1 cellular context compared by ENCODE assay signal in the genomic region with DNA sequence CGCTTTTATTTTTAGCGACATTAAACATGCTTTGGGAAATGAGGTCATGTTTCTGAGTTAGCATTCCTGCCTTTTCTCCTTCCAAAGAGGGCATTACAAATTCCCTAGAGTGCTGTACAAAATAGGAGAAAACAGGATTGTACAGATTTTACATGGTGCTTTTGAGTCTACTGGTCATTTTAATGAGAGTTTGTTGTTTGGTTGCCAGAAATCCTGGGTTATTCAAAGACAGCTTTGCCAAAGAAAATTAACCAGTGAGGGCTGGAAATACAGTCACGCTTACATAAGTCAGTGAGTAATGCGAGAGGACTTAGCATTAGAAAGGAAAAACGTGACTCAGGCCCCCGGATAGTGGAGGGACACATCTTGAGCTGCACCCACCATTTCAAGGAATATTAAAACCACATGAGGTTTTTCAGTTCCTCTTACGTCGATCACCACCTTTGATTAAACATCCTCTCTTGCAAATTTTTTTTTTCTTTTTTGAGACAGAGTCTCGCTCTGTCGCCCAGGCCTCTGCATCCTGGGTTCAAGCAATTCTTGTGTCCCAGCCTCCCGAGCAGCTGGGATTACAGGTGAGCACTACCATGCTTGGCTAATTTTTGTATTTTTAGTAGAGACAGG.
TF ChIP-seq lines count a peak whose summit lies in the region.

No MANE protein-coding gene starts in this region.

TF ChIP-seq in GM12878, 131 proteins besides CTCF, POLR2A, EP300 and RAD21 (continued from another document and continues in another):
- TF ChIP-seq, protein P1, sequence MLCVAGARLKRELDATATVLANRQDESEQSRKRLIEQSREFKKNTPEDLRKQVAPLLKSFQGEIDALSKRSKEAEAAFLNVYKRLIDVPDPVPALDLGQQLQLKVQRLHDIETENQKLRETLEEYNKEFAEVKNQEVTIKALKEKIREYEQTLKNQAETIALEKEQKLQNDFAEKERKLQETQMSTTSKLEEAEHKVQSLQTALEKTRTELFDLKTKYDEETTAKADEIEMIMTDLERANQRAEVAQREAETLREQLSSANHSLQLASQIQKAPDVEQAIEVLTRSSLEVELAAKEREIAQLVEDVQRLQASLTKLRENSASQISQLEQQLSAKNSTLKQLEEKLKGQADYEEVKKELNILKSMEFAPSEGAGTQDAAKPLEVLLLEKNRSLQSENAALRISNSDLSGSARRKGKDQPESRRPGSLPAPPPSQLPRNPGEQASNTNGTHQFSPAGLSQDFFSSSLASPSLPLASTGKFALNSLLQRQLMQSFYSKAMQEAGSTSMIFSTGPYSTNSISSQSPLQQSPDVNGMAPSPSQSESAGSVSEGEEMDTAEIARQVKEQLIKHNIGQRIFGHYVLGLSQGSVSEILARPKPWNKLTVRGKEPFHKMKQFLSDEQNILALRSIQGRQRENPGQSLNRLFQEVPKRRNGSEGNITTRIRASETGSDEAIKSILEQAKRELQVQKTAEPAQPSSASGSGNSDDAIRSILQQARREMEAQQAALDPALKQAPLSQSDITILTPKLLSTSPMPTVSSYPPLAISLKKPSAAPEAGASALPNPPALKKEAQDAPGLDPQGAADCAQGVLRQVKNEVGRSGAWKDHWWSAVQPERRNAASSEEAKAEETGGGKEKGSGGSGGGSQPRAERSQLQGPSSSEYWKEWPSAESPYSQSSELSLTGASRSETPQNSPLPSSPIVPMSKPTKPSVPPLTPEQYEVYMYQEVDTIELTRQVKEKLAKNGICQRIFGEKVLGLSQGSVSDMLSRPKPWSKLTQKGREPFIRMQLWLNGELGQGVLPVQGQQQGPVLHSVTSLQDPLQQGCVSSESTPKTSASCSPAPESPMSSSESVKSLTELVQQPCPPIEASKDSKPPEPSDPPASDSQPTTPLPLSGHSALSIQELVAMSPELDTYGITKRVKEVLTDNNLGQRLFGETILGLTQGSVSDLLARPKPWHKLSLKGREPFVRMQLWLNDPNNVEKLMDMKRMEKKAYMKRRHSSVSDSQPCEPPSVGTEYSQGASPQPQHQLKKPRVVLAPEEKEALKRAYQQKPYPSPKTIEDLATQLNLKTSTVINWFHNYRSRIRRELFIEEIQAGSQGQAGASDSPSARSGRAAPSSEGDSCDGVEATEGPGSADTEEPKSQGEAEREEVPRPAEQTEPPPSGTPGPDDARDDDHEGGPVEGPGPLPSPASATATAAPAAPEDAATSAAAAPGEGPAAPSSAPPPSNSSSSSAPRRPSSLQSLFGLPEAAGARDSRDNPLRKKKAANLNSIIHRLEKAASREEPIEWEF (IDR thresholded peaks at IDR 0.05; ENCODE audit: insufficient replicate concordance, low read depth, low read length): no peak
- TF ChIP-seq ZNF207 (IDR thresholded peaks at IDR 0.05; ENCODE audit: borderline replicate concordance): no peak
- TF ChIP-seq SIX5 (IDR thresholded peaks at IDR 0.05; ENCODE audit: low read depth, low read length, severe bottlenecking): no peak
- no peak for TF ChIP-seq SREBF1 (IDR thresholded peaks at IDR 0.05; ENCODE audit: low read length)
- 0 out of 2 replicates have a peak, but pooled peaks have one; percentile 51 for TF ChIP-seq CBX5 (IDR thresholded peaks at IDR 0.05; ENCODE audit: low read depth)
- no peak for TF ChIP-seq NRF1 (conservative IDR thresholded peaks at IDR 0.05; ENCODE audit: low read depth, low read length)
- no peak for TF ChIP-seq PRDM15 (CRISPR knock-in tag; IDR thresholded peaks at IDR 0.05)
- peak; percentile 94 to 96 for TF ChIP-seq BHLHE40 (IDR thresholded peaks at IDR 0.05; ENCODE audit: borderline replicate concordance in 1 of 2, low read depth in 2 of 2, low read length in 1 of 2)
- TF ChIP-seq, protein P2, sequence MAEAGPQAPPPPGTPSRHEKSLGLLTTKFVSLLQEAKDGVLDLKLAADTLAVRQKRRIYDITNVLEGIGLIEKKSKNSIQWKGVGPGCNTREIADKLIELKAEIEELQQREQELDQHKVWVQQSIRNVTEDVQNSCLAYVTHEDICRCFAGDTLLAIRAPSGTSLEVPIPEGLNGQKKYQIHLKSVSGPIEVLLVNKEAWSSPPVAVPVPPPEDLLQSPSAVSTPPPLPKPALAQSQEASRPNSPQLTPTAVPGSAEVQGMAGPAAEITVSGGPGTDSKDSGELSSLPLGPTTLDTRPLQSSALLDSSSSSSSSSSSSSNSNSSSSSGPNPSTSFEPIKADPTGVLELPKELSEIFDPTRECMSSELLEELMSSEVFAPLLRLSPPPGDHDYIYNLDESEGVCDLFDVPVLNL (IDR thresholded peaks at IDR 0.05; ENCODE audit: low read depth, low read length): no peak
- no peak for TF ChIP-seq SUPT20H (IDR thresholded peaks at IDR 0.05; ENCODE audit: borderline replicate concordance, control insufficient read depth, low read depth, low read length)
- TF ChIP-seq, protein P3, sequence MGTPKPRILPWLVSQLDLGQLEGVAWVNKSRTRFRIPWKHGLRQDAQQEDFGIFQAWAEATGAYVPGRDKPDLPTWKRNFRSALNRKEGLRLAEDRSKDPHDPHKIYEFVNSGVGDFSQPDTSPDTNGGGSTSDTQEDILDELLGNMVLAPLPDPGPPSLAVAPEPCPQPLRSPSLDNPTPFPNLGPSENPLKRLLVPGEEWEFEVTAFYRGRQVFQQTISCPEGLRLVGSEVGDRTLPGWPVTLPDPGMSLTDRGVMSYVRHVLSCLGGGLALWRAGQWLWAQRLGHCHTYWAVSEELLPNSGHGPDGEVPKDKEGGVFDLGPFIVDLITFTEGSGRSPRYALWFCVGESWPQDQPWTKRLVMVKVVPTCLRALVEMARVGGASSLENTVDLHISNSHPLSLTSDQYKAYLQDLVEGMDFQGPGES (IDR thresholded peaks at IDR 0.05): no peak
- TF ChIP-seq ASH2L (IDR thresholded peaks at IDR 0.05; ENCODE audit: borderline replicate concordance, low read depth): no peak
- TF ChIP-seq MXI1 (IDR thresholded peaks at IDR 0.05; ENCODE audit: low read depth, low read length): no peak
- TF ChIP-seq POU2F2 (IDR thresholded peaks at IDR 0.05; ENCODE audit: borderline replicate concordance, low read depth, low read length): peak; percentile 34; the same call in 1 of the 3 replicates
- TF ChIP-seq, protein P4, sequence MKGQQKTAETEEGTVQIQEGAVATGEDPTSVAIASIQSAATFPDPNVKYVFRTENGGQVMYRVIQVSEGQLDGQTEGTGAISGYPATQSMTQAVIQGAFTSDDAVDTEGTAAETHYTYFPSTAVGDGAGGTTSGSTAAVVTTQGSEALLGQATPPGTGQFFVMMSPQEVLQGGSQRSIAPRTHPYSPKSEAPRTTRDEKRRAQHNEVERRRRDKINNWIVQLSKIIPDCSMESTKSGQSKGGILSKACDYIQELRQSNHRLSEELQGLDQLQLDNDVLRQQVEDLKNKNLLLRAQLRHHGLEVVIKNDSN (IDR thresholded peaks at IDR 0.05; ENCODE audit: borderline replicate concordance, extremely low read length, insufficient read depth, low read depth, low read length): no peak
- TF ChIP-seq, protein P5, sequence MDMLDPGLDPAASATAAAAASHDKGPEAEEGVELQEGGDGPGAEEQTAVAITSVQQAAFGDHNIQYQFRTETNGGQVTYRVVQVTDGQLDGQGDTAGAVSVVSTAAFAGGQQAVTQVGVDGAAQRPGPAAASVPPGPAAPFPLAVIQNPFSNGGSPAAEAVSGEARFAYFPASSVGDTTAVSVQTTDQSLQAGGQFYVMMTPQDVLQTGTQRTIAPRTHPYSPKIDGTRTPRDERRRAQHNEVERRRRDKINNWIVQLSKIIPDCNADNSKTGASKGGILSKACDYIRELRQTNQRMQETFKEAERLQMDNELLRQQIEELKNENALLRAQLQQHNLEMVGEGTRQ (IDR thresholded peaks at IDR 0.05; ENCODE audit: borderline replicate concordance, low read depth, low read length): no peak
- TF ChIP-seq LARP7 (IDR thresholded peaks at IDR 0.05): no peak
- no peak for TF ChIP-seq HSF1 (IDR thresholded peaks at IDR 0.05; ENCODE audit: low read depth, low read length)
- TF ChIP-seq, protein P6, sequence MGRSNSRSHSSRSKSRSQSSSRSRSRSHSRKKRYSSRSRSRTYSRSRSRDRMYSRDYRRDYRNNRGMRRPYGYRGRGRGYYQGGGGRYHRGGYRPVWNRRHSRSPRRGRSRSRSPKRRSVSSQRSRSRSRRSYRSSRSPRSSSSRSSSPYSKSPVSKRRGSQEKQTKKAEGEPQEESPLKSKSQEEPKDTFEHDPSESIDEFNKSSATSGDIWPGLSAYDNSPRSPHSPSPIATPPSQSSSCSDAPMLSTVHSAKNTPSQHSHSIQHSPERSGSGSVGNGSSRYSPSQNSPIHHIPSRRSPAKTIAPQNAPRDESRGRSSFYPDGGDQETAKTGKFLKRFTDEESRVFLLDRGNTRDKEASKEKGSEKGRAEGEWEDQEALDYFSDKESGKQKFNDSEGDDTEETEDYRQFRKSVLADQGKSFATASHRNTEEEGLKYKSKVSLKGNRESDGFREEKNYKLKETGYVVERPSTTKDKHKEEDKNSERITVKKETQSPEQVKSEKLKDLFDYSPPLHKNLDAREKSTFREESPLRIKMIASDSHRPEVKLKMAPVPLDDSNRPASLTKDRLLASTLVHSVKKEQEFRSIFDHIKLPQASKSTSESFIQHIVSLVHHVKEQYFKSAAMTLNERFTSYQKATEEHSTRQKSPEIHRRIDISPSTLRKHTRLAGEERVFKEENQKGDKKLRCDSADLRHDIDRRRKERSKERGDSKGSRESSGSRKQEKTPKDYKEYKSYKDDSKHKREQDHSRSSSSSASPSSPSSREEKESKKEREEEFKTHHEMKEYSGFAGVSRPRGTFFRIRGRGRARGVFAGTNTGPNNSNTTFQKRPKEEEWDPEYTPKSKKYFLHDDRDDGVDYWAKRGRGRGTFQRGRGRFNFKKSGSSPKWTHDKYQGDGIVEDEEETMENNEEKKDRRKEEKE (IDR thresholded peaks at IDR 0.05): no peak
- TF ChIP-seq SKIL (IDR thresholded peaks at IDR 0.05; ENCODE audit: low read depth, poor library complexity, severe bottlenecking): peak; percentile 58
- no peak for TF ChIP-seq KAT2A (conservative IDR thresholded peaks at IDR 0.05; ENCODE audit: control insufficient read depth, low read depth, low read length)
- no peak for TF ChIP-seq ZNF622 (IDR thresholded peaks at IDR 0.05)
- TF ChIP-seq SMAD1 (IDR thresholded peaks at IDR 0.05; ENCODE audit: low read depth, partially characterized antibody): no peak
- no peak for TF ChIP-seq GABPA (IDR thresholded peaks at IDR 0.05; ENCODE audit: low read depth)
